ENCODE assay signal across 14 cellular contexts in genomic region chrX:149572743-149573142, GRCh38. TPM values are rescaled to one million over a fixed set of nuclear protein-coding genes. Genes with fewer than 3 reads are reported as not detected.
DNase-seq lines count a peak whose midpoint lies in the region; ATAC-seq and TF ChIP-seq lines count a peak whose summit lies in the region.
"Had no signal": no experiment of that assay in that cellular context is flagged by ENCODE, and none has a peak within 500 bp of the region (broad histone marks: within the 10 kb centered on the region; RNA-seq: fewer than 3 reads in every experiment).

No MANE protein-coding gene starts in this region.

- intact Hi-C loops in activated T-helper 2 cell treated with anti-CD3 and anti-CD28 coated beads, Interferon-gamma antibody, Interleukin-2, Interleukin-4, amounts not matched to agents 10 μg/mL and 5 μg/mL and 100 μg/mL, durations not matched to agents 14 hours and 24 hours and 36 hours (cut with micrococcal nuclease), result no loop called here

- no peak for ATAC-seq in activated T-cell treated with anti-CD3 and anti-CD28 coated beads, Interleukin-2, amount 50 U/mL, for 72 hours (replicated peaks in 1 of 2)
- ATAC-seq in GM21360 (IDR thresholded peaks at IDR 0.05; ENCODE audit: unreplicated experiment), result no peak
- no peak for ATAC-seq in HG03108 (IDR thresholded peaks at IDR 0.05; ENCODE audit: unreplicated experiment)

- no peaks in the 10 kb centered on the region for H3K9me3 Mint-ChIP-seq in activated T-cell treated with anti-CD3 and anti-CD28 coated beads, Interleukin-2, amount 50 U/mL, for 72 hours
- H3K9me3 Mint-ChIP-seq in activated T-helper 2 cell treated with anti-CD3 and anti-CD28 coated beads, Interferon-gamma antibody, Interleukin-2, Interleukin-4, amounts not matched to agents 10 μg/mL and 5 μg/mL and 100 μg/mL, durations not matched to agents 14 hours and 24 hours and 36 hours, result no peaks in the 10 kb centered on the region
- H3K9me3 Mint-ChIP-seq in osteocyte (ENCODE audit: unreplicated experiment), result peaks cover 4% of the 10 kb centered on the region
- H3K9me3 Mint-ChIP-seq: activated B cell treated with CpG ODN at 0.5 μM for 24 hours; CD8-positive, alpha-beta memory T cell; effector memory CD8-positive, alpha-beta T cell had no signal

- H3K36me3 Mint-ChIP-seq in activated T-cell treated with anti-CD3 and anti-CD28 coated beads, Interleukin-2, amount 50 U/mL, for 72 hours (ENCODE audit: insufficient read depth in 2 of 2), result no peaks in the 10 kb centered on the region
- no peaks in the 10 kb centered on the region for H3K36me3 Mint-ChIP-seq in activated T-helper 2 cell treated with anti-CD3 and anti-CD28 coated beads, Interferon-gamma antibody, Interleukin-2, Interleukin-4, amounts not matched to agents 10 μg/mL and 5 μg/mL and 100 μg/mL, durations not matched to agents 14 hours and 24 hours and 36 hours (ENCODE audit: low read depth)
- H3K36me3 Mint-ChIP-seq in osteocyte (ENCODE audit: unreplicated experiment), result no peaks in the 10 kb centered on the region
- H3K36me3 Mint-ChIP-seq: CD8-positive, alpha-beta memory T cell had no signal

- peaks cover 18% of the 10 kb centered on the region for H3K4me1 Mint-ChIP-seq in activated T-cell treated with anti-CD3 and anti-CD28 coated beads, Interleukin-2, amount 50 U/mL, for 72 hours (ENCODE audit: low read depth)
- H3K4me1 Mint-ChIP-seq in activated T-helper 2 cell treated with anti-CD3 and anti-CD28 coated beads, Interferon-gamma antibody, Interleukin-2, Interleukin-4, amounts not matched to agents 10 μg/mL and 5 μg/mL and 100 μg/mL, durations not matched to agents 14 hours and 24 hours and 36 hours (ENCODE audit: low read depth), result peaks cover 23% of the 10 kb centered on the region
- peaks cover 10% of the 10 kb centered on the region for H3K4me1 Mint-ChIP-seq in osteocyte (ENCODE audit: unreplicated experiment)
- H3K4me1 Mint-ChIP-seq: activated B cell treated with CpG ODN at 0.5 μM for 24 hours; CD8-positive, alpha-beta memory T cell had no signal

- H3K27ac Mint-ChIP-seq in activated T-cell treated with anti-CD3 and anti-CD28 coated beads, Interleukin-2, amount 50 U/mL, for 72 hours, result no peak overlapping the region
- peak overlapping the region; percentile 88 for H3K27ac Mint-ChIP-seq in activated T-helper 2 cell treated with anti-CD3 and anti-CD28 coated beads, Interferon-gamma antibody, Interleukin-2, Interleukin-4, amounts not matched to agents 10 μg/mL and 5 μg/mL and 100 μg/mL, durations not matched to agents 14 hours and 24 hours and 36 hours
- peak overlapping the region; percentile 71 for H3K27ac Mint-ChIP-seq in osteocyte (ENCODE audit: unreplicated experiment)
- H3K27ac Mint-ChIP-seq: activated B cell treated with CpG ODN at 0.5 μM for 24 hours; effector memory CD8-positive, alpha-beta T cell had no signal

- no peak for DNase-seq in activated T-cell treated with anti-CD3 and anti-CD28 coated beads, Interleukin-2, amount 50 U/mL, for 72 hours
- DNase-seq in activated T-cell treated with anti-CD3 and anti-CD28 coated beads, Interleukin-2, amount 50 U/mL, for 1 hour, result no peak
- no peak for DNase-seq in activated T-helper 2 cell treated with anti-CD3 and anti-CD28 coated beads, Interferon-gamma antibody, Interleukin-2, Interleukin-4, amounts not matched to agents 10 μg/mL and 5 μg/mL and 100 μg/mL, durations not matched to agents 14 hours and 24 hours and 36 hours (ENCODE audit: low spot score)
- no peak for DNase-seq in osteocyte (ENCODE audit: extremely low spot score, unreplicated experiment)
- DNase-seq: activated B cell treated with CpG ODN at 0.5 μM for 24 hours; CD8-positive, alpha-beta memory T cell; effector memory CD8-positive, alpha-beta T cell; MG63; NCI-H1694; NCI-H2227 treated with DMSO at 0.1 percent for 48 hours; stimulated activated CD4-positive, alpha-beta T cell treated with anti-CD3 and anti-CD28 coated beads, Interleukin-1b, Interleukin-23, amount 100 ng/mL, for 48 hours; substantia nigra had no signal

- peak overlapping the region; percentile 49 to 66 for H3K4me3 Mint-ChIP-seq in activated T-cell treated with anti-CD3 and anti-CD28 coated beads, Interleukin-2, amount 50 U/mL, for 72 hours
- no peak overlapping the region for H3K4me3 Mint-ChIP-seq in activated T-helper 2 cell treated with anti-CD3 and anti-CD28 coated beads, Interferon-gamma antibody, Interleukin-2, Interleukin-4, amounts not matched to agents 10 μg/mL and 5 μg/mL and 100 μg/mL, durations not matched to agents 14 hours and 24 hours and 36 hours (ENCODE audit: low read depth)
- no peak overlapping the region for H3K4me3 Mint-ChIP-seq in osteocyte (ENCODE audit: unreplicated experiment)
- H3K4me3 Mint-ChIP-seq: activated B cell treated with CpG ODN at 0.5 μM for 24 hours; effector memory CD8-positive, alpha-beta T cell had no signal

- no peak for TF ChIP-seq CTCF in osteocyte (IDR thresholded peaks at IDR 0.05)

- peaks cover 22% of the 10 kb centered on the region for H3K27me3 Mint-ChIP-seq in activated T-cell treated with anti-CD3 and anti-CD28 coated beads, Interleukin-2, amount 50 U/mL, for 72 hours (ENCODE audit: low read depth)
- H3K27me3 Mint-ChIP-seq in activated T-helper 2 cell treated with anti-CD3 and anti-CD28 coated beads, Interferon-gamma antibody, Interleukin-2, Interleukin-4, amounts not matched to agents 10 μg/mL and 5 μg/mL and 100 μg/mL, durations not matched to agents 14 hours and 24 hours and 36 hours (ENCODE audit: low read depth), result no peaks in the 10 kb centered on the region
- no peaks in the 10 kb centered on the region for H3K27me3 Mint-ChIP-seq in osteocyte (ENCODE audit: unreplicated experiment)
- H3K27me3 Mint-ChIP-seq: effector memory CD8-positive, alpha-beta T cell had no signal

RNA-seq across cellular contexts. Expression of gene MAGEA9B, which starts 14.5 kb away (rescaled TPM):
- total RNA-seq in activated T-cell treated with anti-CD3 and anti-CD28 coated beads, Interleukin-2, amount 50 U/mL, for 72 hours, result not detected
- not detected in 2 replicates for total RNA-seq in activated T-helper 2 cell treated with anti-CD3 and anti-CD28 coated beads, Interferon-gamma antibody, Interleukin-2, Interleukin-4, amounts not matched to agents 10 μg/mL and 5 μg/mL and 100 μg/mL, durations not matched to agents 14 hours and 24 hours and 36 hours
- not detected in 2 replicates for total RNA-seq in osteocyte
- total RNA-seq: activated B cell treated with CpG ODN at 0.5 μM for 24 hours; CD8-positive, alpha-beta memory T cell had no signal

RNA-seq across cellular contexts. Expression of gene HSFX2, which starts 22.4 kb away (rescaled TPM):
- total RNA-seq in activated T-cell treated with anti-CD3 and anti-CD28 coated beads, Interleukin-2, amount 50 U/mL, for 72 hours, result under 1 TPM; 0.17 to 0.39 TPM
- total RNA-seq in activated T-helper 2 cell treated with anti-CD3 and anti-CD28 coated beads, Interferon-gamma antibody, Interleukin-2, Interleukin-4, amounts not matched to agents 10 μg/mL and 5 μg/mL and 100 μg/mL, durations not matched to agents 14 hours and 24 hours and 36 hours, result 0.23 TPM in 1 of 2 replicates, not detected in the other
- total RNA-seq in osteocyte, result 0.64 TPM in 1 of 2 replicates, not detected in the other

RNA-seq across cellular contexts. Expression of gene HSFX3, which starts 23.0 kb away (rescaled TPM):
- not detected for total RNA-seq in activated T-cell treated with anti-CD3 and anti-CD28 coated beads, Interleukin-2, amount 50 U/mL, for 72 hours
- total RNA-seq in activated T-helper 2 cell treated with anti-CD3 and anti-CD28 coated beads, Interferon-gamma antibody, Interleukin-2, Interleukin-4, amounts not matched to agents 10 μg/mL and 5 μg/mL and 100 μg/mL, durations not matched to agents 14 hours and 24 hours and 36 hours, result 0.27 TPM in 1 of 2 replicates, not detected in the other
- total RNA-seq in osteocyte, result not detected in 2 replicates
- total RNA-seq: activated B cell treated with CpG ODN at 0.5 μM for 24 hours; CD8-positive, alpha-beta memory T cell had no signal

RNA-seq across cellular contexts. Expression of gene EOLA1, which starts 31.9 kb away (rescaled TPM):
- 10 to 100 TPM; 26.7 to 28.1 TPM for total RNA-seq in activated T-cell treated with anti-CD3 and anti-CD28 coated beads, Interleukin-2, amount 50 U/mL, for 72 hours
- 25.2 and 28.9 TPM in 2 replicates for total RNA-seq in activated T-helper 2 cell treated with anti-CD3 and anti-CD28 coated beads, Interferon-gamma antibody, Interleukin-2, Interleukin-4, amounts not matched to agents 10 μg/mL and 5 μg/mL and 100 μg/mL, durations not matched to agents 14 hours and 24 hours and 36 hours
- total RNA-seq in osteocyte, result 17.7 and 18.1 TPM in 2 replicates

RNA-seq across cellular contexts. Expression of gene TMEM185A, which starts 58.8 kb away (rescaled TPM):
- 10 to 100 TPM; 19.8 to 22.9 TPM for total RNA-seq in activated T-cell treated with anti-CD3 and anti-CD28 coated beads, Interleukin-2, amount 50 U/mL, for 72 hours
- total RNA-seq in activated T-helper 2 cell treated with anti-CD3 and anti-CD28 coated beads, Interferon-gamma antibody, Interleukin-2, Interleukin-4, amounts not matched to agents 10 μg/mL and 5 μg/mL and 100 μg/mL, durations not matched to agents 14 hours and 24 hours and 36 hours, result 16.1 and 17.2 TPM in 2 replicates
- 26.5 and 36.4 TPM in 2 replicates for total RNA-seq in osteocyte

Comparison
In these comparisons a context has a peak if more than half of its experiments do, and no peak if none do; other contexts are left out.
1. H3K4me3 Mint-ChIP-seq: peak in activated T-cell treated with anti-CD3 and anti-CD28 coated beads, Interleukin-2, amount 50 U/mL, for 72 hours (2 of 2); none in activated T-helper 2 cell treated with anti-CD3 and anti-CD28 coated beads, Interferon-gamma antibody, Interleukin-2, Interleukin-4, amounts not matched to agents 10 μg/mL and 5 μg/mL and 100 μg/mL, durations not matched to agents 14 hours and 24 hours and 36 hours (single experiment) and osteocyte (single experiment).